ENCODE assay signal across 6 cellular contexts in the genomic region with DNA sequence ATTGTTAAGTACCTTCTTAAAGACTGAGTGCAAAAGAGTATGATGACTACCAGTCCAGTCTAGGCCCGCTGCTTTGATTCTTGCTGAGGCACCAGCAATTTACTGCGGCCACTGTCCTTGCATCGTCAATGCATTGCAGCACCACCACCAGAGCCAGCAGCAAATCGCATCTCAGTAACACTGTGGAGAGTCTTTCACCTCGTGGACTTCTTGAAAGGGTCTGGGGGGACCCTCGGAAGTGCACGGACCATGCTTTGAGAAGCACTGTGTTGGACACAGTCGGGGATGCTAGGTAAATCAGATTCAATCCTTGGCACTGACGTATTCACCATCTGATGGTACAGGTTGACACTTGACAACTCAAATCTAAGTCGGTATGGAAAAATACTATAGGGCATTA.
"Had no signal": no experiment of that assay in that cellular context is flagged by ENCODE, and none has a peak within 500 bp of the region (broad histone marks: within the 10 kb centered on the region; RNA-seq: fewer than 3 reads in every experiment).

No MANE protein-coding gene starts in this region.

- H3K4me3 ChIP-seq: GM23338, K562 had no signal

- ATAC-seq: GM23338, K562 had no signal

- H3K27ac ChIP-seq: HL-60 had no signal

- DNase-seq: H9, HCEC 1CT, IMR-90 had no signal
